ENCODE assay signal across 10 cellular contexts in genomic region chr22:45328261-45328660, GRCh38. TPM values are rescaled to one million over a fixed set of nuclear protein-coding genes. Genes with fewer than 3 reads are reported as not detected.
"Had no signal": no experiment of that assay in that cellular context is flagged by ENCODE, and none has a peak within 500 bp of the region (broad histone marks: within the 10 kb centered on the region; RNA-seq: fewer than 3 reads in every experiment).

No MANE protein-coding gene starts in this region.

RNA-seq across cellular contexts. Expression of gene UPK3A, which starts 43.5 kb away (rescaled TPM):
- total RNA-seq: activated CD4-positive, alpha-beta T cell treated with anti-CD3 and anti-CD28 coated beads, Interleukin-2, amount 10 ng/mL, durations not matched to agents 24 days and 14 days; activated CD8-positive, alpha-beta memory T cell treated with anti-CD3 and anti-CD28 coated beads for 36 hours; activated CD8-positive, alpha-beta T cell treated with anti-CD3 and anti-CD28 coated beads for 36 hours; activated naive CD8-positive, alpha-beta T cell treated with anti-CD3 and anti-CD28 coated beads for 36 hours; ascending aorta; MCF 10A; OCI-LY7; T-helper 2 cell treated with Interferon-gamma antibody and Interleukin-4, amounts not matched to agents 100 ng/mL and 5 ng/mL, for 36 hours had no signal
- polyA plus RNA-seq: adipose tissue, cardiac muscle cell had no signal
